Comparison of ENCODE assay signal across 26 cellular contexts in genomic region chr4:159141193-159141592, GRCh38. TPM values are rescaled to one million over a fixed set of nuclear protein-coding genes. Genes with fewer than 3 reads are reported as not detected.
DNase-seq lines count a peak whose midpoint lies in the region; ATAC-seq and TF ChIP-seq lines count a peak whose summit lies in the region.
"Had no signal": no experiment of that assay in that cellular context is flagged by ENCODE, and none has a peak within 500 bp of the region (broad histone marks: within the 10 kb centered on the region; RNA-seq: fewer than 3 reads in every experiment).

No MANE protein-coding gene starts in this region.

- peak; percentile 86 for DNase-seq in LHCN-M2 (ENCODE audit: low read depth)
- peak; percentile 35 to 74 for DNase-seq in fibroblast of lung (ENCODE audit: low read depth in 2 of 2)
- DNase-seq in right lobe of liver = no peak
- no peak for DNase-seq in type B pancreatic cell (ENCODE audit: extremely low spot score, unreplicated experiment)
- DNase-seq in NCI-H2081 (lab: John Stamatoyannopoulos, UW) = no peak
- no peak for DNase-seq in SKM-1 (lab: John Stamatoyannopoulos, UW; ENCODE audit: unreplicated experiment)
- no peak for DNase-seq in glomerular visceral epithelial cell (ENCODE audit: extremely low spot score)
- DNase-seq: activated CD4-positive, alpha-beta memory T cell treated with anti-CD3 and anti-CD28 coated beads, Interleukin-2, amount 10 ng/mL, durations not matched to agents 7 days and 5 days; activated CD4-positive, CD25-positive, alpha-beta regulatory T cell treated with anti-CD3 and anti-CD28 coated beads, Interleukin-2, amount 50 U/mL, for 72 hours; activated effector memory CD4-positive, alpha-beta T cell treated with anti-CD3 and anti-CD28 coated beads, Interleukin-2, amount 50 U/mL, for 16 hours; CD4-positive, alpha-beta memory T cell; endodermal cell; KBM-7; left colon; mesendoderm; MM.1S; NCI-H1436; NCI-H510A; ovary; right cardiac atrium; SJCRH30; stimulated activated CD4-positive, alpha-beta T cell treated with anti-CD3 and anti-CD28 coated beads, Interleukin-15, amount 100 ng/mL, for 24 hours; T-helper 1 cell; transverse colon had no signal

- TF ChIP-seq CTCF in fibroblast of lung (conservative IDR thresholded peaks at IDR 0.05 in 1 of 2, IDR thresholded peaks at IDR 0.05 in 1 of 2; ENCODE audit: low read depth in 1 of 2, low read length in 2 of 2) (no peak), right lobe of liver (IDR thresholded peaks at IDR 0.05) (no peak), type B pancreatic cell (conservative IDR thresholded peaks at IDR 0.05) (no peak)

- H3K4me3 ChIP-seq in fibroblast of lung (replicated peaks in 1 of 4; ENCODE audit: control extremely low read depth in 1 of 4, insufficient read depth in 1 of 4, low read depth in 3 of 4, low read length in 4 of 4) (no peak overlapping the region), right lobe of liver (no peak overlapping the region)
- H3K4me3 ChIP-seq: ovary, SJCRH30, transverse colon had no signal

- TF ChIP-seq POLR2A in right lobe of liver (IDR thresholded peaks at IDR 0.05) = no peak

- H3K36me3 ChIP-seq in fibroblast of lung (ENCODE audit: control insufficient read depth, insufficient read depth, low read length) = no peaks in the 10 kb centered on the region
- no peaks in the 10 kb centered on the region for H3K36me3 ChIP-seq in right lobe of liver
- H3K36me3 ChIP-seq: ovary, SJCRH30, transverse colon had no signal

- H3K79me2 ChIP-seq in fibroblast of lung (ENCODE audit: control insufficient read depth, insufficient read depth, low read length) = peaks cover 7% of the 10 kb centered on the region

- H3K4me3 Mint-ChIP-seq in type B pancreatic cell = no peak overlapping the region
- H3K4me3 Mint-ChIP-seq: activated CD4-positive, alpha-beta memory T cell treated with anti-CD3 and anti-CD28 coated beads, Interleukin-2, amount 10 ng/mL, durations not matched to agents 7 days and 5 days; CD4-positive, alpha-beta memory T cell; endodermal cell; natural killer cell treated with Interleukin-12 subunit alpha and Interleukin-12 subunit beta and Interleukin-15 and Interleukin-18, amount 100 ng/mL, for 72 hours; stimulated activated naive CD8-positive, alpha-beta T cell treated with anti-CD3 and anti-CD28 coated beads, Interleukin-15, Interleukin-2, amounts not matched to agents 100 ng/mL and 50 ng/mL, for 24 hours had no signal

- H3K27me3 Mint-ChIP-seq in type B pancreatic cell = no peaks in the 10 kb centered on the region
- H3K27me3 Mint-ChIP-seq: activated CD4-positive, alpha-beta memory T cell treated with anti-CD3 and anti-CD28 coated beads, Interleukin-2, amount 10 ng/mL, durations not matched to agents 7 days and 5 days; CD4-positive, alpha-beta memory T cell; natural killer cell treated with Interleukin-12 subunit alpha and Interleukin-12 subunit beta and Interleukin-15 and Interleukin-18, amount 100 ng/mL, for 72 hours; stimulated activated naive CD8-positive, alpha-beta T cell treated with anti-CD3 and anti-CD28 coated beads, Interleukin-15, Interleukin-2, amounts not matched to agents 100 ng/mL and 50 ng/mL, for 24 hours had no signal

- H2AFZ ChIP-seq in fibroblast of lung (ENCODE audit: low read length) = no peak overlapping the region

- no peaks in the 10 kb centered on the region for H3K36me3 Mint-ChIP-seq in type B pancreatic cell
- H3K36me3 Mint-ChIP-seq: CD4-positive, alpha-beta memory T cell; natural killer cell treated with Interleukin-12 subunit alpha and Interleukin-12 subunit beta and Interleukin-15 and Interleukin-18, amount 100 ng/mL, for 72 hours had no signal

- peaks cover 32% of the 10 kb centered on the region for H3K4me1 Mint-ChIP-seq in type B pancreatic cell (ENCODE audit: unreplicated experiment)
- H3K4me1 Mint-ChIP-seq: activated CD4-positive, alpha-beta memory T cell treated with anti-CD3 and anti-CD28 coated beads, Interleukin-2, amount 10 ng/mL, durations not matched to agents 7 days and 5 days had no signal

- H4K20me1 ChIP-seq in fibroblast of lung (ENCODE audit: control insufficient read depth, extremely low read depth, insufficient read depth, low read length) = no peaks in the 10 kb centered on the region

- peak overlapping the region; percentile 71 for H3K4me2 ChIP-seq in fibroblast of lung (ENCODE audit: extremely low read depth, insufficient read depth, low read length)

- H3K9ac ChIP-seq in fibroblast of lung (ENCODE audit: insufficient read depth, low read length) = no peak overlapping the region

- peak overlapping the region; percentile 41 for H3K27ac Mint-ChIP-seq in type B pancreatic cell
- H3K27ac Mint-ChIP-seq: activated CD4-positive, alpha-beta memory T cell treated with anti-CD3 and anti-CD28 coated beads, Interleukin-2, amount 10 ng/mL, durations not matched to agents 7 days and 5 days; CD4-positive, alpha-beta memory T cell; endodermal cell; natural killer cell treated with Interleukin-12 subunit alpha and Interleukin-12 subunit beta and Interleukin-15 and Interleukin-18, amount 100 ng/mL, for 72 hours; stimulated activated naive CD8-positive, alpha-beta T cell treated with anti-CD3 and anti-CD28 coated beads, Interleukin-15, Interleukin-2, amounts not matched to agents 100 ng/mL and 50 ng/mL, for 24 hours had no signal

- intact Hi-C loops in right lobe of liver (cut with DNase I) = no loop called here

- ATAC-seq in right lobe of liver = peak; percentile 87 to 91 (median 88)
- ATAC-seq: left colon; natural killer cell treated with Interleukin-12 subunit alpha and Interleukin-12 subunit beta and Interleukin-15 and Interleukin-18, amount 100 ng/mL, for 72 hours; right cardiac atrium had no signal

- H3K9me3 Mint-ChIP-seq in type B pancreatic cell = no peaks in the 10 kb centered on the region
- H3K9me3 Mint-ChIP-seq: activated CD4-positive, alpha-beta memory T cell treated with anti-CD3 and anti-CD28 coated beads, Interleukin-2, amount 10 ng/mL, durations not matched to agents 7 days and 5 days; endodermal cell; natural killer cell treated with Interleukin-12 subunit alpha and Interleukin-12 subunit beta and Interleukin-15 and Interleukin-18, amount 100 ng/mL, for 72 hours; stimulated activated naive CD8-positive, alpha-beta T cell treated with anti-CD3 and anti-CD28 coated beads, Interleukin-15, Interleukin-2, amounts not matched to agents 100 ng/mL and 50 ng/mL, for 24 hours had no signal

- WGBS in right lobe of liver (ENCODE audit: insufficient coverage, low coverage, low lambda C conversion rate, missing lambda C conversion rate) = 21% methylated on average over 4 of the region's 4 CpGs

- H3K4me1 ChIP-seq in fibroblast of lung (ENCODE audit: control insufficient read depth, extremely low read depth, insufficient read depth, low read length) = peaks cover 5% of the 10 kb centered on the region
- peaks cover 0 to 11% (median 5%) of the 10 kb centered on the region in 4 donors for H3K4me1 ChIP-seq in right lobe of liver

- H3K9me3 ChIP-seq in fibroblast of lung (ENCODE audit: control insufficient read depth, insufficient read depth, low read depth, low read length) = no peaks in the 10 kb centered on the region
- H3K9me3 ChIP-seq in right lobe of liver = no peaks in the 10 kb centered on the region
- H3K9me3 ChIP-seq: ovary, SJCRH30, transverse colon had no signal

- no peaks in the 10 kb centered on the region for H3K27me3 ChIP-seq in fibroblast of lung (ENCODE audit: control insufficient read depth, insufficient read depth, low read length)
- no peaks in the 10 kb centered on the region for H3K27me3 ChIP-seq in right lobe of liver
- H3K27me3 ChIP-seq: ovary, SJCRH30, transverse colon had no signal

- H3K27ac ChIP-seq in fibroblast of lung (ENCODE audit: insufficient read depth, low read length) (no peak overlapping the region), right lobe of liver (peak overlapping the region in 2 of 3 donors; percentile 38)
- H3K27ac ChIP-seq: ovary had no signal

RNA-seq across cellular contexts. Expression of gene RAPGEF2, which starts 38.3 kb away (rescaled TPM):
- 17.2 and 21.9 TPM in 2 replicates for total RNA-seq in LHCN-M2 (2014; rRNA removed)
- polyA plus RNA-seq in LHCN-M2 (2012) = 9.0 TPM
- 29.8 and 58.5 TPM in 2 replicates for total RNA-seq in fibroblast of lung
- polyA plus RNA-seq in fibroblast of lung = 39.7 and 45.5 TPM in 2 replicates
- polyA plus RNA-seq in fibroblast of lung (2012) = 18.2 and 22.0 TPM in 2 replicates
- 9.3 and 38.8 TPM in 2 replicates for polyA minus RNA-seq in fibroblast of lung (ENCODE audit: low replicate concordance)
- total RNA-seq in right lobe of liver = 10 to 100 TPM; 22.1 to 32.1 (median 27.2) TPM
- 34.6 and 40.6 TPM in 2 replicates for total RNA-seq in type B pancreatic cell (ENCODE audit: low replicate concordance)

Comparison
In these comparisons a context has a peak if more than half of its experiments do, and no peak if none do; other contexts are left out.
1. DNase-seq: peak in LHCN-M2 (single experiment) and fibroblast of lung (2 of 2); none in right lobe of liver (0 of 3), type B pancreatic cell (single experiment), NCI-H2081 (0 of 2), SKM-1 (single experiment) and glomerular visceral epithelial cell (single experiment).